ENCODE assay signal across 8 cellular contexts in genomic region chr22:43060213-43060612, GRCh38. TPM values are rescaled to one million over a fixed set of nuclear protein-coding genes. Genes with fewer than 3 reads are reported as not detected.
DNase-seq lines count a peak whose midpoint lies in the region; ATAC-seq and TF ChIP-seq lines count a peak whose summit lies in the region.

No MANE protein-coding gene starts in this region.

- H3K9me3 Mint-ChIP-seq in CD4-positive, alpha-beta T cell, result no peaks in the 10 kb centered on the region

- no peak overlapping the region for H3K4me3 Mint-ChIP-seq in CD4-positive, alpha-beta T cell

- H3K9me3 ChIP-seq in CD4-positive, alpha-beta T cell (ENCODE audit: control insufficient read depth, low read length), result no peaks in the 10 kb centered on the region
- no peaks in the 10 kb centered on the region for H3K9me3 ChIP-seq in esophagus muscularis mucosa

- intact Hi-C loops in CD4-positive, alpha-beta T cell (cut with DNase I, micrococcal nuclease), result no loop called here
- intact Hi-C loops in esophagus muscularis mucosa (cut with DNase I), result no loop called here

- no peaks in the 10 kb centered on the region for H3K27me3 Mint-ChIP-seq in CD4-positive, alpha-beta T cell

- no peaks in the 10 kb centered on the region for H3K4me1 ChIP-seq in esophagus muscularis mucosa

- DNase-seq in CD4-positive, alpha-beta T cell, result peak in 6 of 10 experiments; percentile 4 to 27 (median 14)
- DNase-seq in H7 (peak; percentile 94), esophagus muscularis mucosa (ENCODE audit: extremely low spot score) (no peak), midbrain (lab: John Stamatoyannopoulos, UW) (no peak)
- peak; percentile 76 for DNase-seq in activated CD4-positive, alpha-beta T cell treated with anti-CD3 and anti-CD28 coated beads for 48 hours
- peak; percentile 5 to 33 for DNase-seq in stimulated activated CD4-positive, alpha-beta T cell treated with anti-CD3 and anti-CD28 coated beads, Interleukin-12 subunit alpha, Interleukin-12 subunit beta, amount 100 ng/mL, for 24 hours (ENCODE audit: low read depth in 2 of 2)

- no peak for TF ChIP-seq EP300 in esophagus muscularis mucosa (IDR thresholded peaks at IDR 0.05)

- no peaks in the 10 kb centered on the region for H3K4me1 Mint-ChIP-seq in CD4-positive, alpha-beta T cell (ENCODE audit: low read depth)

- H3K4me3 ChIP-seq in H7 (ENCODE audit: insufficient read depth, low read depth, low read length), result no peak overlapping the region
- H3K4me3 ChIP-seq in esophagus muscularis mucosa, result no peak overlapping the region

- H3K27me3 ChIP-seq in CD4-positive, alpha-beta T cell (ENCODE audit: control insufficient read depth, insufficient read depth, low read length), result no peaks in the 10 kb centered on the region
- no peaks in the 10 kb centered on the region for H3K27me3 ChIP-seq in H7 (ENCODE audit: control insufficient read depth, insufficient read depth, low read length)
- H3K27me3 ChIP-seq in esophagus muscularis mucosa, result no peaks in the 10 kb centered on the region

- H3K36me3 Mint-ChIP-seq in CD4-positive, alpha-beta T cell (ENCODE audit: low read depth), result peaks cover 42% of the 10 kb centered on the region

- TF ChIP-seq POLR2A in esophagus muscularis mucosa (IDR thresholded peaks at IDR 0.05; ENCODE audit: low read depth), result no peak

- TF ChIP-seq CTCF in CD4-positive, alpha-beta T cell (IDR thresholded peaks at IDR 0.05), result no peak
- TF ChIP-seq CTCF in esophagus muscularis mucosa (IDR thresholded peaks at IDR 0.05), result peak; percentile 34 to 51 (median 39)

- H3K27ac ChIP-seq in CD4-positive, alpha-beta T cell (ENCODE audit: low read depth, low read length), result no peak overlapping the region
- H3K27ac ChIP-seq in esophagus muscularis mucosa (replicated peaks in 1 of 4), result no peak overlapping the region

- H3K36me3 ChIP-seq in H7 (replicated peaks; ENCODE audit: control insufficient read depth, insufficient read depth, low read length), result no peaks in the 10 kb centered on the region
- peaks cover 9 to 77% (median 45%) of the 10 kb centered on the region in 4 donors for H3K36me3 ChIP-seq in esophagus muscularis mucosa

- POLR2A ChIA-PET in CD4-positive, alpha-beta T cell (lab: Charles Lee), result interaction anchor here (1.1 kb wide), 1 partner anchor 128 kb away, joined by 4 read pairs; no protein-coding TSS in a partner anchor

- H3K27ac Mint-ChIP-seq in CD4-positive, alpha-beta T cell, result no peak overlapping the region

- peak; percentile 39 for ATAC-seq in CD4-positive, alpha-beta T cell (ENCODE audit: poor library complexity)
- no peak for ATAC-seq in GM21717 (IDR thresholded peaks at IDR 0.05; ENCODE audit: unreplicated experiment)
- no peak for ATAC-seq in HG03175 (IDR thresholded peaks at IDR 0.05; ENCODE audit: unreplicated experiment)

- 53% methylated on average over 6 of the region's 6 CpGs for WGBS in esophagus muscularis mucosa

- CTCF ChIA-PET in CD4-positive, alpha-beta T cell (lab: Charles Lee), result interaction anchor here (0.7 to 1.1 kb wide), 2 partner anchors 11 to 281 kb away, joined by 3 to 4 read pairs; no protein-coding TSS in a partner anchor

RNA-seq across cellular contexts. Expression of gene TTLL1, which starts 29.0 kb away (rescaled TPM):
- total RNA-seq in CD4-positive, alpha-beta T cell, result 1 to 10 TPM; 2.6 to 2.8 TPM
- total RNA-seq in H7 (2014; rRNA removed; shearing (Covaris generic)), result 6.5 and 8.9 TPM in 2 replicates
- 1 to 10 TPM; 2.8 to 7.3 (median 4.1) TPM for total RNA-seq in esophagus muscularis mucosa

RNA-seq across cellular contexts. Expression of gene PACSIN2, which starts 45.3 kb away (rescaled TPM):
- total RNA-seq in CD4-positive, alpha-beta T cell, result 10 to 100 TPM; 23.3 to 25.5 TPM
- total RNA-seq in H7 (2014; rRNA removed; shearing (Covaris generic)), result 60.1 and 63.1 TPM in 2 replicates
- total RNA-seq in esophagus muscularis mucosa, result 100 to 1,000 TPM in 3 of 4 donors, 10 to 100 TPM in 1; 91.1 to 147 (median 116) TPM

RNA-seq across cellular contexts. Expression of gene BIK, which starts 50.3 kb away (rescaled TPM):
- total RNA-seq in CD4-positive, alpha-beta T cell, result 1 to 10 TPM; 1.6 to 2.1 TPM
- total RNA-seq in H7 (2014; rRNA removed; shearing (Covaris generic)), result 2.1 and 3.2 TPM in 2 replicates
- total RNA-seq in esophagus muscularis mucosa, result under 1 TPM in 1 of 4 donors, not detected in 3; 0.32 TPM

Comparison
In these comparisons a context has a peak if more than half of its experiments do, and no peak if none do; other contexts are left out.
1. DNase-seq: peak in CD4-positive, alpha-beta T cell (6 of 10), H7 (single experiment), activated CD4-positive, alpha-beta T cell treated with anti-CD3 and anti-CD28 coated beads for 48 hours (single experiment) and stimulated activated CD4-positive, alpha-beta T cell treated with anti-CD3 and anti-CD28 coated beads, Interleukin-12 subunit alpha, Interleukin-12 subunit beta, amount 100 ng/mL, for 24 hours (2 of 2); none in esophagus muscularis mucosa (single experiment) and midbrain (single experiment).